8 cellular contexts compared by ENCODE assay signal in the genomic region with DNA sequence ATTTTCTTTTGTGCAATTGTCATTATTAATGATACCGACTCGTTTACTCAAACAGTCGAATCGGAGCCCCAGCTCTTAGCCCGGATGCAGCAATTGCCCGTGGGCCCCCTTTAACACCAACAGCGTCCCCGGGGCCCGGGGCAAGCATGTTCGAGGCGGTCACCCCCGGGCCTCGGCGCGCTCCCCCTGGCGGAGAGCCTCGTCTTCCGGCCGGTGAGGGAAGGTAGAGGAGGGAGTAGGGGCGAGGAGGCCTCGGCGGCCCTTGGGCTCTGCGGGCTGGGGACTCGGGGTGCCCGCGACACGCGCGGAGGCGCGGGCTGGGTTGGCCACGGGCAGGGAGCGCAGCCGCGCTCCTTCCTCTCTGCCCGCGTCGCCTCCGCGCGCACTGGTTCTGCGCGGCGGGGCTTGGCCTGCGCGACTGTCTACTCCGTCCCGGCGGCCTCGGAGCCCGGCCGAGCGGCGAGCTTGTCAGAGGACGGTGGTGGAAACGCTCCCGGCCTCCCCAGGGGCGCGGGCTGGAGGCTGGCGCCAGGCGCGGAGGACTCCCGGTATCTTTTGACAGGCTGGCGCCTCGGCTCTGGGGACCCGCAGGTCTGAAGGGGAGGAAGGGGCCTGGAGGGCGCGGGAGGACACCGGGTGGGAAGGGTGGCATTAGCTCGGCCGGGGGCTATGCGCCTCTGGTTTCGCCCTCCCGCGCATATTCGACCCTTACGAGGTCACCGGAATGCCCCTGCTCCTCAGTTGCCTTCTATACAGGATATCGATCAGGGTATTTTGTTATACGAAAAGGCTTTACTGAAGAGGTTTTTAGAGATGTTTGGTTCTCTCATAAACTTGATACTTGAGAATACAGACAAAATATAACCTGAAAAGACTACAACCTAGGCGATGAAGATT. TPM values are rescaled to one million over a fixed set of nuclear protein-coding genes. Genes with fewer than 3 reads are reported as not detected.
A peak's percentile ranks its signal among the peaks of the same experiment; 100 is the strongest.
DNase-seq lines count a peak whose midpoint lies in the region; ATAC-seq and TF ChIP-seq lines count a peak whose summit lies in the region.

No MANE protein-coding gene starts in this region.

- peak overlapping the region; percentile 14 for H3K27ac ChIP-seq in CD4-positive, CD25-positive, alpha-beta regulatory T cell (ENCODE audit: insufficient read depth, low read length, poor library complexity, severe bottlenecking)

- H3K4me1 ChIP-seq in CD4-positive, CD25-positive, alpha-beta regulatory T cell (ENCODE audit: control insufficient read depth, insufficient read depth, low read length, poor library complexity, severe bottlenecking) = peaks cover 29% of the 10 kb centered on the region

- H3K36me3 Mint-ChIP-seq in CD4-positive, CD25-positive, alpha-beta regulatory T cell = peaks cover 3% of the 10 kb centered on the region

- peak; percentile 83 to 85 for ATAC-seq in CD4-positive, CD25-positive, alpha-beta regulatory T cell (ENCODE audit: low read depth in 2 of 2)
- ATAC-seq in GM19328 (IDR thresholded peaks at IDR 0.05; ENCODE audit: unreplicated experiment) (peak; percentile 76), HG03460 (IDR thresholded peaks at IDR 0.05; ENCODE audit: unreplicated experiment) (peak; percentile 74)

- H3K36me3 ChIP-seq in CD4-positive, CD25-positive, alpha-beta regulatory T cell (ENCODE audit: control insufficient read depth, insufficient read depth, low read length) = no peaks in the 10 kb centered on the region

- H3K27ac Mint-ChIP-seq in CD4-positive, CD25-positive, alpha-beta regulatory T cell = peak overlapping the region in 2 of 3 donors; percentile 83 to 92

- peaks cover 17% of the 10 kb centered on the region for H3K27me3 Mint-ChIP-seq in CD4-positive, CD25-positive, alpha-beta regulatory T cell

- peaks cover 4 to 43% (median 20%) of the 10 kb centered on the region in 4 donors for H3K4me1 Mint-ChIP-seq in CD4-positive, CD25-positive, alpha-beta regulatory T cell

- peaks cover 6% of the 10 kb centered on the region for H3K27me3 ChIP-seq in CD4-positive, CD25-positive, alpha-beta regulatory T cell (ENCODE audit: control insufficient read depth, insufficient read depth, low read length)

- DNase-seq in CD4-positive, CD25-positive, alpha-beta regulatory T cell = peak; percentile 72 to 87 (median 77)
- peak; percentile 67 for DNase-seq in NOMO-1 treated with dmso at 0.1 percent for 144 hours (lab: John Stamatoyannopoulos, UW; ENCODE audit: unreplicated experiment)
- peak; percentile 94 for DNase-seq in activated CD8-positive, alpha-beta memory T cell treated with anti-CD3 and anti-CD28 coated beads, Interleukin-2, amount 50 U/mL, for 48 hours
- DNase-seq in epithelial cell of esophagus (ENCODE audit: low read depth) = peak; percentile 82
- peak; percentile 74 for DNase-seq in mucosa of gallbladder (ENCODE audit: low spot score)
- DNase-seq in stimulated activated CD8-positive, alpha-beta memory T cell treated with anti-CD3 and anti-CD28 coated beads, Interleukin-4, amount 100 ng/mL, for 4 hours (ENCODE audit: low read depth in 2 of 2, low spot score in 1 of 2) = peak; percentile 65 to 72

- peak; percentile 62 for TF ChIP-seq CTCF in epithelial cell of esophagus (IDR thresholded peaks at IDR 0.05; ENCODE audit: insufficient read depth, low read depth, low read length, missing control alignments)

- H3K4me3 ChIP-seq in CD4-positive, CD25-positive, alpha-beta regulatory T cell (ENCODE audit: low read depth, low read length) = peak overlapping the region; percentile 68
- H3K4me3 ChIP-seq in epithelial cell of esophagus (ENCODE audit: low read length) = peak overlapping the region; percentile 76

- H3K9me3 Mint-ChIP-seq in CD4-positive, CD25-positive, alpha-beta regulatory T cell = no peaks in the 10 kb centered on the region

- H3K9me3 ChIP-seq in CD4-positive, CD25-positive, alpha-beta regulatory T cell (ENCODE audit: control insufficient read depth in 2 of 2, low read length in 2 of 2) = no peaks in the 10 kb centered on the region

- H3K4me3 Mint-ChIP-seq in CD4-positive, CD25-positive, alpha-beta regulatory T cell = peak overlapping the region; percentile 90 to 97 (median 94)

RNA-seq across cellular contexts. Expression of a gene that starts 1.5 kb away (rescaled TPM):
- 8.4 TPM for total RNA-seq in CD4-positive, CD25-positive, alpha-beta regulatory T cell
- 1 to 10 TPM; 6.1 to 8.1 (median 7.6) TPM for polyA plus RNA-seq in CD4-positive, CD25-positive, alpha-beta regulatory T cell
- 23.8 TPM for total RNA-seq in mucosa of gallbladder

RNA-seq across cellular contexts. Expression of a gene that starts 1.6 kb away (rescaled TPM):
- 0.64 TPM for total RNA-seq in CD4-positive, CD25-positive, alpha-beta regulatory T cell
- polyA plus RNA-seq in CD4-positive, CD25-positive, alpha-beta regulatory T cell = 1 to 10 TPM in 2 of 4 donors, under 1 TPM in 2; 0.20 to 1.2 (median 1.0) TPM
- total RNA-seq in mucosa of gallbladder = 6.4 TPM

RNA-seq across cellular contexts. Expression of a gene that starts 26.8 kb away (rescaled TPM):
- 8.4 TPM for total RNA-seq in CD4-positive, CD25-positive, alpha-beta regulatory T cell
- 10 to 100 TPM; 17.5 to 29.5 (median 26.0) TPM for polyA plus RNA-seq in CD4-positive, CD25-positive, alpha-beta regulatory T cell
- total RNA-seq in mucosa of gallbladder = 7.2 TPM

RNA-seq across cellular contexts. Expression of a gene that starts 45.4 kb away (rescaled TPM):
- total RNA-seq in CD4-positive, CD25-positive, alpha-beta regulatory T cell = 104 TPM
- 10 to 100 TPM; 44.3 to 55.6 (median 49.0) TPM for polyA plus RNA-seq in CD4-positive, CD25-positive, alpha-beta regulatory T cell
- total RNA-seq in mucosa of gallbladder = 59.6 TPM

Comparison
In these comparisons a context has a peak if more than half of its experiments do, and no peak if none do; other contexts are left out.
1. Peak in every context shown above with its lines: DNase-seq, ATAC-seq, H3K4me3 ChIP-seq and H3K27ac ChIP-seq.